11 cellular contexts compared by ENCODE assay signal in the genomic region with DNA sequence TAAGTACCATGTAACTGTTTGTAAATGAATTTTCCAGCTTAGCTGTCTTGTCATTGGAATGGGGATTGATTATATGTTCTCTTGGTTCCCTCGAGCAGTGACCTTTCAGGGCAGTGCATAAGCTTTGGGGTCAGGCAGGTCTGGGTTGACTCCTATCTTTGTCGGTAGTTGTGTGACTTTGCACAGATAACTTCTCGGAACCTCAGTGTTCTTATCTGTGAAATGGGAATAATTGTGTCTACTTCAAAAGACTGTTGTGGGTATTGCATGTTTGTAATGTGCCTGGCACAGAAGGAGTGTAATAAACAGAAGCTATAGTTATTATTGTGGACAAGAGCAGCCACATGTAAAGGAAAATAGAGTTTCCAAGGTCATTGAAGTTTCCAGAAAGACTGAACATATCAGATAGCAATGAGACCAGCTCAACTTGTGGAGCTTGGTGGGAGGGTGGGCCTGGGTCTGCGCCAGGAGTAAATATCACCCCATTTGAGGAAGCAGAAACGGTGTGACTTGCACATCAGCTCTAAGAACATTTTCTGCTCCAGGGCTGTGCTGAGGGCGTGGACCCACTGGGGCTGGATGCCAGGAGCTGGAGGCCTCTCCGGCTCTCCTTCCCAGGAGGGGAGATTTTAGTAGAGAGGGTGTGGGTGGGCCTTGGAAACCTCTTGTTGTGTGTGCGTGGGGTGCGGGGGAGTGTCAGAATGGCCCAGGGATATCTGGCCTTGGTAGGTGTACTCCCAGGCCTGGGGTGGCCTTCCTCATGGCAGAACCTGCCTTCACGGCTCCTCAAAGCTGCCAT. TPM values are rescaled to one million over a fixed set of nuclear protein-coding genes. Genes with fewer than 3 reads are reported as not detected.
DNase-seq lines count a peak whose midpoint lies in the region; ATAC-seq and TF ChIP-seq lines count a peak whose summit lies in the region.
"Had no signal": no experiment of that assay in that cellular context is flagged by ENCODE, and none has a peak within 500 bp of the region (broad histone marks: within the 10 kb centered on the region; RNA-seq: fewer than 3 reads in every experiment).

No MANE protein-coding gene starts in this region.

- H3K27me3 ChIP-seq in ACC112 (ENCODE audit: insufficient read depth, low read length) (no peaks in the 10 kb centered on the region), ovary (no peaks in the 10 kb centered on the region)

- H3K4me3 ChIP-seq in ACC112 (ENCODE audit: low read depth, low read length) (no peak overlapping the region), SK-N-MC (peak overlapping the region; percentile 64), ovary (no peak overlapping the region)

- ATAC-seq in Right ventricle myocardium superior (ENCODE audit: poor library complexity) = no peak
- no peak for ATAC-seq in effector memory CD8-positive, alpha-beta T cell (replicated peaks)
- ATAC-seq: stimulated activated naive B cell treated with anti-CD40 and anti-IgM and Interleukin-4, amounts not matched to agents 10 μg/mL and 1 μg/mL and 100 μg/mL, for 72 hours had no signal

- H3K9me3 Mint-ChIP-seq in effector memory CD8-positive, alpha-beta T cell = no peaks in the 10 kb centered on the region

- intact Hi-C loops in Right ventricle myocardium superior (cut with DNase I) = no loop called here
- intact Hi-C loops in ovary (cut with DNase I) = loop anchor here in 1 of 4 donors (5.0 kb wide), 1 partner anchor 151 kb away; no protein-coding TSS in a partner anchor

- TF ChIP-seq POLR2A in ovary (IDR thresholded peaks at IDR 0.05) = no peak

- peaks cover 25% of the 10 kb centered on the region for H3K36me3 Mint-ChIP-seq in effector memory CD8-positive, alpha-beta T cell (ENCODE audit: insufficient read depth)
- H3K36me3 Mint-ChIP-seq: brain; stimulated activated naive B cell treated with anti-CD40 and anti-IgM and Interleukin-4, amounts not matched to agents 10 μg/mL and 1 μg/mL and 100 μg/mL, for 72 hours had no signal

- H3K4me1 Mint-ChIP-seq in effector memory CD8-positive, alpha-beta T cell (ENCODE audit: low read depth in 2 of 2) = peaks cover 11 to 15% of the 10 kb centered on the region in 2 donors

- no peak overlapping the region for H3K27ac Mint-ChIP-seq in effector memory CD8-positive, alpha-beta T cell
- H3K27ac Mint-ChIP-seq: stimulated activated naive B cell treated with anti-CD40 and anti-IgM and Interleukin-4, amounts not matched to agents 10 μg/mL and 1 μg/mL and 100 μg/mL, for 72 hours had no signal

- TF ChIP-seq CTCF in ovary (IDR thresholded peaks at IDR 0.05) = no peak
- no peak for TF ChIP-seq CTCF in GM10248 (IDR thresholded peaks at IDR 0.05; ENCODE audit: control extremely low read depth, extremely low read depth, low read depth, missing control alignments)

- H3K9me3 ChIP-seq in SK-N-MC (ENCODE audit: low read depth, low read length) = no peaks in the 10 kb centered on the region
- H3K9me3 ChIP-seq in ovary = no peaks in the 10 kb centered on the region

- H2AFZ ChIP-seq in ACC112 (ENCODE audit: low read length, unreplicated experiment) = peak overlapping the region; percentile 47

- POLR2A ChIA-PET in GM10248 (lab: Yijun Ruan, JAX) = interaction anchor here (0.6 kb wide), 1 partner anchor 231 kb away, joined by 5 read pairs; no protein-coding TSS in a partner anchor

- H3K27me3 Mint-ChIP-seq in effector memory CD8-positive, alpha-beta T cell = no peaks in the 10 kb centered on the region
- H3K27me3 Mint-ChIP-seq: stimulated activated naive B cell treated with anti-CD40 and anti-IgM and Interleukin-4, amounts not matched to agents 10 μg/mL and 1 μg/mL and 100 μg/mL, for 72 hours had no signal

- H3K4me1 ChIP-seq in ACC112 (ENCODE audit: control insufficient read depth, insufficient read depth, low read length, unreplicated experiment) = peaks cover 19% of the 10 kb centered on the region
- H3K4me1 ChIP-seq in ovary (ENCODE audit: insufficient read depth) = peaks cover 18% of the 10 kb centered on the region

- H3K4me3 Mint-ChIP-seq in effector memory CD8-positive, alpha-beta T cell = no peak overlapping the region
- H3K4me3 Mint-ChIP-seq: stimulated activated naive B cell treated with anti-CD40 and anti-IgM and Interleukin-4, amounts not matched to agents 10 μg/mL and 1 μg/mL and 100 μg/mL, for 72 hours had no signal

- CTCF ChIA-PET in GM10248 (lab: Yijun Ruan, JAX) = interaction anchor here (0.8 to 9.6 kb wide), 14 partner anchors 8 to 690 kb away, joined by 3 to 111 read pairs (median 4); no protein-coding TSS in a partner anchor

- H3K9ac ChIP-seq in SK-N-MC (ENCODE audit: insufficient read length) = peak overlapping the region; percentile 0

- H3K79me2 ChIP-seq in ACC112 (ENCODE audit: control insufficient read depth, insufficient read depth, low read length, unreplicated experiment) = no peaks in the 10 kb centered on the region

- H3K36me3 ChIP-seq in ACC112 (ENCODE audit: insufficient read depth, low read length) = no peaks in the 10 kb centered on the region
- no peaks in the 10 kb centered on the region for H3K36me3 ChIP-seq in SK-N-MC (ENCODE audit: insufficient read depth, low read length)
- no peaks in the 10 kb centered on the region for H3K36me3 ChIP-seq in ovary

- H3K27ac ChIP-seq in ACC112 (ENCODE audit: low read depth, low read length) (0 out of 2 replicates have a peak overlapping the region, but pooled peaks have one; percentile 4), SK-N-MC (peak overlapping the region; percentile 97), ovary (peak overlapping the region; percentile 45 to 63)

- TF ChIP-seq EP300 in ovary (IDR thresholded peaks at IDR 0.05) = no peak

- 15 to 22% (median 19%) methylated on average over 10 of the region's 10 CpGs for WGBS in ovary, 3 donors

- DNase-seq in SK-N-MC (ENCODE audit: low read depth, low spot score) (no peak), Right ventricle myocardium superior (peak; percentile 78), ovary (peak; percentile 79 to 94 (median 91)), cerebellar nuclear complex (lab: John Stamatoyannopoulos, UW) (no peak), activated T-cell treated with anti-CD3 and anti-CD28 coated beads for 4 hours (no peak), GM10248 (ENCODE audit: extremely low spot score) (no peak)
- DNase-seq in effector memory CD8-positive, alpha-beta T cell = no peak
- DNase-seq: NCI-H526 treated with DMSO at 0.1 percent for 48 hours; stimulated activated naive B cell treated with anti-CD40 and anti-IgM and Interleukin-4, amounts not matched to agents 10 μg/mL and 1 μg/mL and 100 μg/mL, for 72 hours had no signal

RNA-seq across cellular contexts. Expression of gene FOS, which starts 19.8 kb away (rescaled TPM):
- total RNA-seq in Right ventricle myocardium superior = 11.9 TPM
- 1,000 to 10,000 TPM in 2 of 7 donors, 100 to 1,000 TPM in 5; 115 to 2,019 (median 178) TPM for total RNA-seq in ovary
- polyA plus RNA-seq in ovary = 100 to 1,000 TPM; 129 to 499 TPM

Comparison
In these comparisons a context has a peak if more than half of its experiments do, and no peak if none do; other contexts are left out.
1. H3K27ac ChIP-seq: peak in every context shown above with its lines; median percentile 97 in SK-N-MC; 54 in ovary; 4 in ACC112.
2. DNase-seq: peak in Right ventricle myocardium superior (single experiment) and ovary (5 of 5); none in SK-N-MC (single experiment), effector memory CD8-positive, alpha-beta T cell (0 of 3), cerebellar nuclear complex (0 of 2), activated T-cell treated with anti-CD3 and anti-CD28 coated beads for 4 hours (single experiment) and GM10248 (single experiment).